In the genomic region with DNA sequence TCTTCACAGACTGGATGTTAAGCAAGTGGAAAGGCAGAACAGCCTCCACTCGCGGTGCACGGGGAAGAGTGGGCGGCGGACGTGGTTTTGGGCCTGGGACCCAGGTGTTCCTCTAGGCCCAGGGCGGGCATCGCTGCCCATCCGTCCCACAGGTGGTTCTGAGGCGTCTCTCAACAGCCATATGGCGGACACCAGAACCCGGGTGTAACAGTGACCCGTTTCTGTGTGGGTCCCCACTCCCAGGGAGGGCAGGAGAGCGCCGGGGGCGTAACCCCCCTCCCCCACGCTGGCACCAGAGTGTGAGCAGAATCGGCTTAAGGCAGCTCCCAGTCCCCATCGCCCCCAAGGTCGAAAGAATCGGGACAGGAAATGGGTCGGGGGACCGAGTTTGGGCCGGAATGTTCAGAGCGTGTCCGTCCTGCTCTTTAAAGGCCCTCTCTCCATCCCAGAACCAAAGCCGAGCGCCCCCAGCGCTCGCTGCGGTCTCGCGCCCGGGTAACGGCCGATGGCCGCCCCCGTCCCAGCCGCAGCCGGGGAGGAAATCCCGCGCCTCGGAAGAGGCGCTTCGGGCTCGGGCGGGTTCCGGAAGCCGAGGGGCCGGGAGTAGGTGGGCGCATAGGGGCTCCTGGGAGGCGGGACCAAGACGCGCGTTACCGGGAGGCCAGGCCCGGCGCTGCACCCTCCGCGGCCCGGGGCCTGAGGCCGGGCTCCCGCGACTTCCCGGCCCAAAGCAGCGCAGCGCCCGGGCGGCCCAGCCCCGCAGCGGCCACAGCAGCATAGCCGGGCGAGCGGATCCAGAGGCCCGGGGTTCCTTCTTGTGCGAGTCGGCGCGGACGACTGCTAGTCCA, we compare ENCODE assay signal across 8 cellular contexts. TPM values are rescaled to one million over a fixed set of nuclear protein-coding genes. Genes with fewer than 3 reads are reported as not detected.
DNase-seq lines count a peak whose midpoint lies in the region; ATAC-seq, FAIRE-seq and TF ChIP-seq lines count a peak whose summit lies in the region.

A gene (minus strand): TSS at position 839 of the 848 bp plus-strand sequence. CDS start 61 bp downstream, at position 778.

- H3K27me3 ChIP-seq in Karpas-422 (ENCODE audit: low read length) = no peaks in the 10 kb centered on the region
- H3K27me3 ChIP-seq in breast epithelium = no peaks in the 10 kb centered on the region
- H3K27me3 ChIP-seq in sigmoid colon = no peaks in the 10 kb centered on the region

- peaks cover 18% of the 10 kb centered on the region for H3K79me2 ChIP-seq in Karpas-422 (ENCODE audit: low read length)

- WGBS in sigmoid colon, 2 donors = 5 to 6% methylated on average over 80 of the region's 80 CpGs

- no peaks in the 10 kb centered on the region for H3K36me3 ChIP-seq in Karpas-422 (ENCODE audit: insufficient read depth, low read length)
- H3K36me3 ChIP-seq in breast epithelium = no peaks in the 10 kb centered on the region
- peaks cover 0 to 9% (median 8%) of the 10 kb centered on the region in 4 donors for H3K36me3 ChIP-seq in sigmoid colon

- H3K4me3 ChIP-seq in Karpas-422 (ENCODE audit: low read length) (peak within 1 kb of the TSS; percentile 81), WI38 (ENCODE audit: low read depth, low read length) (peak within 1 kb of the TSS; percentile 77), breast epithelium (peak within 1 kb of the TSS; percentile 68 to 81 (median 78)), iPS-18c (ENCODE audit: insufficient read depth, low read depth, low read length) (peak within 1 kb of the TSS; percentile 73), sigmoid colon (peak within 1 kb of the TSS; percentile 74 to 93 (median 84))

- intact Hi-C loops in breast epithelium (cut with DNase I; ENCODE audit: low total_unique reads) (no loop called here), sigmoid colon (cut with DNase I) (loop anchor here (1.0 to 10.0 kb wide), 5 partner anchors 32 to 328 kb away; a partner anchor contains a TSS)

- no peak for ATAC-seq in GM21528 (IDR thresholded peaks at IDR 0.05; ENCODE audit: low FRiP score, unreplicated experiment)

- H3K9ac ChIP-seq in Karpas-422 (ENCODE audit: low read length) = peak within 1 kb of the TSS; percentile 81

- DNase-seq in GM12892 (ENCODE audit: insufficient read length) (peak; percentile 61), Karpas-422 (peak; percentile 83), breast epithelium (ENCODE audit: low spot score in 2 of 2) (peak in 1 of 2 donors; percentile 48), sigmoid colon (peak; percentile 80), D721Med (ENCODE audit: insufficient read length, low spot score) (no peak)

- peak within 1 kb of the TSS; percentile 89 for H2AFZ ChIP-seq in Karpas-422 (ENCODE audit: low read length)

- H3K27ac ChIP-seq in Karpas-422 (ENCODE audit: low read length) (no peak within 1 kb of the TSS), breast epithelium (peak within 1 kb of the TSS; percentile 95 to 97), sigmoid colon (peak within 1 kb of the TSS; percentile 94 to 99 (median 98))

- FAIRE-seq in GM12892 (lab: Jason Lieb, UNC) (peak; percentile 51), D721Med (lab: Jason Lieb, UNC) (no peak)

- no peaks in the 10 kb centered on the region for H3K9me2 ChIP-seq in Karpas-422 (replicated peaks; ENCODE audit: insufficient read depth, low read length)

- H4K20me1 ChIP-seq in Karpas-422 (ENCODE audit: insufficient read depth, low read depth, low read length) = no peaks in the 10 kb centered on the region

- TF ChIP-seq CTCF in WI38 (IDR thresholded peaks at IDR 0.05; ENCODE audit: low read depth, low read length) = no peak
- peak in 1 of 3 donors; percentile 14 for TF ChIP-seq CTCF in breast epithelium (IDR thresholded peaks at IDR 0.05)
- TF ChIP-seq CTCF in sigmoid colon (IDR thresholded peaks at IDR 0.05) = peak in 1 of 4 experiments; percentile 23
- no peak for TF ChIP-seq CTCF in D721Med (IDR thresholded peaks at IDR 0.05; ENCODE audit: insufficient read depth, missing control alignments)

- peak; percentile 64; the same call in 1 of the 2 replicates for TF ChIP-seq POLR2A in GM12892 (IDR thresholded peaks at IDR 0.05; ENCODE audit: low read depth, low read length)
- TF ChIP-seq POLR2A in breast epithelium (IDR thresholded peaks at IDR 0.05) = no peak
- peak in 1 of 2 donors; percentile 31 for TF ChIP-seq POLR2A in sigmoid colon (IDR thresholded peaks at IDR 0.05)

- H3K4me1 ChIP-seq in Karpas-422 (ENCODE audit: low read length) (peaks cover 63% of the 10 kb centered on the region), breast epithelium (no peaks in the 10 kb centered on the region), sigmoid colon (peaks cover 0 to 59% (median 40%) of the 10 kb centered on the region in 4 donors)

- H3K4me2 ChIP-seq in Karpas-422 (ENCODE audit: low read depth, low read length, poor library complexity, severe bottlenecking) = peak within 1 kb of the TSS; percentile 95

- H3K9me3 ChIP-seq in Karpas-422 (ENCODE audit: low read length) = no peaks in the 10 kb centered on the region
- no peaks in the 10 kb centered on the region for H3K9me3 ChIP-seq in breast epithelium
- no peaks in the 10 kb centered on the region for H3K9me3 ChIP-seq in iPS-18c (ENCODE audit: control insufficient read depth, insufficient read depth, low read length)
- no peaks in the 10 kb centered on the region for H3K9me3 ChIP-seq in sigmoid colon

- no peak for TF ChIP-seq EP300 in sigmoid colon (IDR thresholded peaks at IDR 0.05)

RNA-seq across cellular contexts. Expression of the gene that starts here (rescaled TPM):
- polyA plus RNA-seq in GM12892 (2012; ENCODE audit: missing spikeins) = 4.1 TPM
- total RNA-seq in Karpas-422 (2014; rRNA removed; shearing (Covaris generic); ENCODE audit: low replicate concordance) = 6.9 and 8.6 TPM in 2 replicates
- total RNA-seq in breast epithelium (10 to 100 TPM; 33.1 to 98.4 (median 40.4) TPM), sigmoid colon (10 to 100 TPM; 17.6 to 32.7 (median 22.2) TPM)
- 10 to 100 TPM in 2 of 3 donors, 1 to 10 TPM in 1; 9.6 to 15.0 (median 11.6) TPM for polyA plus RNA-seq in sigmoid colon
